15 cellular contexts compared by ENCODE assay signal in the genomic region with DNA sequence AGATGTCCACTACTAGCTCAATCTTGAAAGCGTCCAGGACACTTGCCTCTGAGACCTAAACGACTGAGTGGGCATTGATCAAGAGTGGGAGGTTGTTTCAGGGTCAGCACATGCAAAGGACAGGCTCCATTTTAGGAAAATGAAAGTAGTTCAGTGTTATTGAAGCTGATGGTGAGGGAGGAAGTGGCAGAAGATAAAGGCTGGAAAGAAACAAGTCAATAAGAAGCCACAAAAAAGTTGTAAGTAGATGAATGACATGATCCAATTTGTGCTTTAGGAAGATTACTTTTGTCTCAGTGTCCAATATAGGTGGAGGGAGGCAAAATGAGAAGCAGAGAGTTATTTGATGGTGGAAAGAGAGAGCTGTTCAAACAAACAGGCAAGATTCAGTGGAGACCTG. TPM values are rescaled to one million over a fixed set of nuclear protein-coding genes. Genes with fewer than 3 reads are reported as not detected.
DNase-seq lines count a peak whose midpoint lies in the region; ATAC-seq, FAIRE-seq and TF ChIP-seq lines count a peak whose summit lies in the region.
"Had no signal": no experiment of that assay in that cellular context is flagged by ENCODE, and none has a peak within 500 bp of the region (broad histone marks: within the 10 kb centered on the region; RNA-seq: fewer than 3 reads in every experiment).

No MANE protein-coding gene starts in this region.

- H3K4me3 Mint-ChIP-seq in CD14-positive monocyte: peak overlapping the region; percentile 0 to 18
- peak overlapping the region; percentile 15 for H3K4me3 Mint-ChIP-seq in activated naive CD8-positive, alpha-beta T cell treated with anti-CD3 and anti-CD28 coated beads, Interleukin-2, amount 50 U/mL, for 24 hours

- peaks cover 4 to 8% of the 10 kb centered on the region in 2 donors for H3K36me3 Mint-ChIP-seq in CD14-positive monocyte
- H3K36me3 Mint-ChIP-seq in activated naive CD8-positive, alpha-beta T cell treated with anti-CD3 and anti-CD28 coated beads, Interleukin-2, amount 50 U/mL, for 24 hours (ENCODE audit: low read depth): no peaks in the 10 kb centered on the region

- intact Hi-C loops in CD14-positive monocyte (cut with micrococcal nuclease): no loop called here
- intact Hi-C loops in kidney (cut with DNase I): loop anchor here (10.0 kb wide), 1 partner anchor 138 kb away; no protein-coding TSS in a partner anchor
- intact Hi-C loops in vagina (cut with DNase I): no loop called here

- H3K4me1 ChIP-seq in kidney (ENCODE audit: control insufficient read depth in 1 of 2, insufficient read depth in 1 of 2, low read depth in 1 of 2, low read length in 2 of 2): no peaks in the 10 kb centered on the region
- H3K4me1 ChIP-seq in vagina: no peaks in the 10 kb centered on the region

- H3K27me3 ChIP-seq in vagina: no peaks in the 10 kb centered on the region
- H3K27me3 ChIP-seq: stomach had no signal

- FAIRE-seq in kidney (lab: Jason Lieb, UNC): no peak

- H3K27ac ChIP-seq in KOPT-K1 (ENCODE audit: low read depth, low read length, poor library complexity, severe bottlenecking): peak overlapping the region; percentile 61
- H3K27ac ChIP-seq in kidney (ENCODE audit: low read depth in 2 of 2, low read length in 2 of 2): no peak overlapping the region
- no peak overlapping the region for H3K27ac ChIP-seq in vagina
- H3K27ac ChIP-seq: PC-9, stomach had no signal

- peaks cover 0 to 3% (median 0%) of the 10 kb centered on the region in 7 donors for H3K9me3 Mint-ChIP-seq in CD14-positive monocyte
- H3K9me3 Mint-ChIP-seq in activated naive CD8-positive, alpha-beta T cell treated with anti-CD3 and anti-CD28 coated beads, Interleukin-2, amount 50 U/mL, for 24 hours: no peaks in the 10 kb centered on the region

- no peak for TF ChIP-seq POLR2A in vagina (IDR thresholded peaks at IDR 0.05)

- DNase-seq in CD14-positive monocyte (ENCODE audit: low spot score): no peak
- no peak for DNase-seq in activated naive CD8-positive, alpha-beta T cell treated with anti-CD3 and anti-CD28 coated beads, Interleukin-2, amount 50 U/mL, for 24 hours
- no peak for DNase-seq in kidney
- no peak for DNase-seq in vagina (ENCODE audit: extremely low spot score in 2 of 2)
- DNase-seq in NOMO-1 treated with DMSO at 0.1 percent for 48 hours (lab: John Stamatoyannopoulos, UW; ENCODE audit: unreplicated experiment): no peak
- no peak for DNase-seq in NCI-H69 (lab: John Stamatoyannopoulos, UW)
- DNase-seq: AML-193; effector memory CD4-positive, alpha-beta T cell; MV-4-11; PC-9; stimulated activated CD4-positive, alpha-beta T cell treated with anti-CD3 and anti-CD28 coated beads, Interleukin-4, amount 100 ng/mL, for 1 hour; stomach had no signal

- H3K27ac Mint-ChIP-seq in CD14-positive monocyte: peak overlapping the region in 2 of 7 donors; percentile 12 to 38
- H3K27ac Mint-ChIP-seq in activated naive CD8-positive, alpha-beta T cell treated with anti-CD3 and anti-CD28 coated beads, Interleukin-2, amount 50 U/mL, for 24 hours: peak overlapping the region; percentile 56

- H3K36me3 ChIP-seq in KOPT-K1 (ENCODE audit: insufficient read depth, low read length): no peaks in the 10 kb centered on the region
- no peaks in the 10 kb centered on the region for H3K36me3 ChIP-seq in kidney (ENCODE audit: control insufficient read depth in 1 of 2, insufficient read depth in 2 of 2, low read length in 2 of 2)
- H3K36me3 ChIP-seq in vagina: no peaks in the 10 kb centered on the region
- H3K36me3 ChIP-seq: stomach had no signal

- peak; percentile 42 for ATAC-seq in GM18909 (IDR thresholded peaks at IDR 0.05; ENCODE audit: poor library complexity, unreplicated experiment)
- ATAC-seq in activated naive CD8-positive, alpha-beta T cell treated with anti-CD3 and anti-CD28 coated beads, Interleukin-2, amount 50 U/mL, for 24 hours: no peak

- H3K9me3 ChIP-seq in KOPT-K1 (ENCODE audit: insufficient read depth, low read length, poor library complexity, severe bottlenecking) (no peaks in the 10 kb centered on the region), kidney (ENCODE audit: control insufficient read depth in 1 of 2, low read length in 2 of 2) (no peaks in the 10 kb centered on the region), vagina (no peaks in the 10 kb centered on the region)
- H3K9me3 ChIP-seq: stomach had no signal

- peaks cover 60% of the 10 kb centered on the region for H3K4me1 Mint-ChIP-seq in CD14-positive monocyte
- H3K4me1 Mint-ChIP-seq in activated naive CD8-positive, alpha-beta T cell treated with anti-CD3 and anti-CD28 coated beads, Interleukin-2, amount 50 U/mL, for 24 hours: peaks cover 77% of the 10 kb centered on the region

- H3K27me3 Mint-ChIP-seq in CD14-positive monocyte (ENCODE audit: low read depth in 3 of 3): no peaks in the 10 kb centered on the region
- H3K27me3 Mint-ChIP-seq in activated naive CD8-positive, alpha-beta T cell treated with anti-CD3 and anti-CD28 coated beads, Interleukin-2, amount 50 U/mL, for 24 hours: no peaks in the 10 kb centered on the region

- no peak for TF ChIP-seq CTCF in CD14-positive monocyte (IDR thresholded peaks at IDR 0.05)
- TF ChIP-seq CTCF in kidney (IDR thresholded peaks at IDR 0.05; ENCODE audit: borderline replicate concordance, extremely low read depth, insufficient read depth): no peak
- no peak for TF ChIP-seq CTCF in vagina (IDR thresholded peaks at IDR 0.05)

- H3K9ac ChIP-seq in kidney (ENCODE audit: low read length in 2 of 2): no peak overlapping the region

- H3K4me3 ChIP-seq in kidney (ENCODE audit: low read length in 2 of 2) (no peak overlapping the region), vagina (no peak overlapping the region)
- H3K4me3 ChIP-seq: PC-9, stomach had no signal

RNA-seq across cellular contexts. Expression of a gene that starts 22.0 kb away (rescaled TPM):
- polyA plus RNA-seq in CD14-positive monocyte: 10 to 100 TPM; 15.5 to 33.3 TPM
- 3.8 TPM for total RNA-seq in kidney
- polyA plus RNA-seq in kidney (ENCODE audit: insufficient read depth, low read depth, low replicate concordance): 0.62 TPM
- total RNA-seq in vagina: 1.2 TPM
- total RNA-seq: Daoy, PC-9 had no signal

RNA-seq across cellular contexts. Expression of a gene that starts 33.9 kb away (rescaled TPM):
- polyA plus RNA-seq in CD14-positive monocyte: 10 to 100 TPM; 28.6 to 40.6 TPM
- total RNA-seq in kidney: 29.4 TPM
- polyA plus RNA-seq in kidney (ENCODE audit: insufficient read depth, low read depth, low replicate concordance): 13.6 TPM
- total RNA-seq in vagina: 18.7 TPM
